In the genomic region with DNA sequence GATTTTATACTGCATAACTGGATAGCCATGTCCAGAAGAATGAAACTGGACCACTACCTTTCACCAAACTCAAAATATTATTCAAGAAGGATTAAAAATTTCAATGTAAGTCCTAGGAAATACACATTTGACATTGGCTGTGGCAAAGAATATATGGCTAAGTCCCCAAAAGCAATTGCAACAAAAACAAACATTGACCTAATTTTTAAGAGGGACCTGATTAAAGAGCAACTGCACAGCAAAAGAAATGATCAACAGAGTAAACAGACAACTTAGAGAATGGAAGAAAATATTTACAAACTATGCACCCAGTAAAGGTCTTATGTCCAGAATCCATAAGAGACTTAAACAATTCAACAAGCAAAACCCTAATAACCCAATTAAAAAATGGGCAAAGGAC, we compare ENCODE assay signal across 30 cellular contexts.
DNase-seq lines count a peak whose midpoint lies in the region; ATAC-seq, FAIRE-seq and TF ChIP-seq lines count a peak whose summit lies in the region.
"Had no signal": no experiment of that assay in that cellular context is flagged by ENCODE, and none has a peak within 500 bp of the region (broad histone marks: within the 10 kb centered on the region; RNA-seq: fewer than 3 reads in every experiment).

No MANE protein-coding gene starts in this region.

- H3K9me3 ChIP-seq in right lobe of liver (peaks cover 0 to 3% (median 0%) of the 10 kb centered on the region in 4 donors), HepG2 (ENCODE audit: low read length) (no peaks in the 10 kb centered on the region)
- H3K9me3 ChIP-seq: A549; BE2C; BLaER1; BLaER1 treated with 17β-estradiol and CSF1 and Interleukin-3, amounts not matched to agents 10 nM and 100 nM; Caco-2 had no signal

- H3K79me2 ChIP-seq in HepG2 (ENCODE audit: insufficient read depth, low read length): no peaks in the 10 kb centered on the region

- no peak for TF ChIP-seq RAD21 in HepG2 (CRISPR knock-in tag; IDR thresholded peaks at IDR 0.05)

- in situ Hi-C loops in HepG2 (cut with HindIII; ENCODE audit: extremely low pct_ligation_motif_present, low pct_unique_long_range_greater_than_20kb): no loop called here

- H3K27me3 ChIP-seq in right lobe of liver (no peaks in the 10 kb centered on the region), HepG2 (ENCODE audit: control insufficient read depth in 1 of 2, insufficient read depth in 2 of 2, low read length in 2 of 2) (no peaks in the 10 kb centered on the region)
- H3K27me3 ChIP-seq: BE2C; BLaER1; BLaER1 treated with 17β-estradiol and CSF1 and Interleukin-3, amounts not matched to agents 10 nM and 100 nM had no signal

- FAIRE-seq in HepG2 (lab: Jason Lieb, UNC): no peak
- FAIRE-seq: A204.1, A549 had no signal

- H3K27ac ChIP-seq in right lobe of liver (peak overlapping the region in 1 of 3 donors; percentile 26), HepG2 (ENCODE audit: extremely low read length, insufficient read depth, low read length) (no peak overlapping the region)
- H3K27ac ChIP-seq: 22Rv1; A549; BLaER1; BLaER1 treated with 17β-estradiol and CSF1 and Interleukin-3, amounts not matched to agents 10 nM and 100 nM; C4-2B had no signal

- TF ChIP-seq EP300 in HepG2 (IDR thresholded peaks at IDR 0.05; ENCODE audit: low read depth in 2 of 2, low read length in 2 of 2): no peak
- TF ChIP-seq EP300 in HepG2 (CRISPR knock-in tag; IDR thresholded peaks at IDR 0.05; ENCODE audit: borderline replicate concordance): no peak

- no peaks in the 10 kb centered on the region for H3K4me1 ChIP-seq in right lobe of liver
- H3K4me1 ChIP-seq in HepG2 (ENCODE audit: insufficient read depth, low read length): no peaks in the 10 kb centered on the region
- H3K4me1 ChIP-seq: A549; BE2C; BLaER1; BLaER1 treated with 17β-estradiol and CSF1 and Interleukin-3, amounts not matched to agents 10 nM and 100 nM; Caco-2 had no signal

- H2AFZ ChIP-seq in HepG2 (ENCODE audit: low read length): no peak overlapping the region

- ATAC-seq in right lobe of liver (peak in 3 of 4 donors; percentile 28 to 62 (median 61)), HepG2 (no peak), left lobe of liver (peak; percentile 51), GM18520 (IDR thresholded peaks at IDR 0.05; ENCODE audit: unreplicated experiment) (no peak)
- ATAC-seq: A549; CD8-positive, alpha-beta T cell had no signal

- CTCF ChIA-PET in HepG2 (lab: Yijun Ruan, JAX; ENCODE audit: low intra/inter-chr PET ratio, low total read pairs): no interaction called here

- H3K4me3 ChIP-seq in right lobe of liver (no peak overlapping the region), HepG2 (replicated peaks in 1 of 3; ENCODE audit: insufficient read depth in 1 of 3, low read depth in 2 of 3, low read length in 3 of 3) (no peak overlapping the region)
- H3K4me3 ChIP-seq: A549; BLaER1; BLaER1 treated with 17β-estradiol and CSF1 and Interleukin-3, amounts not matched to agents 10 nM and 100 nM had no signal

- DNase-seq in right lobe of liver: no peak
- DNase-seq in HepG2 (ENCODE audit: low spot score): no peak
- DNase-seq in left lobe of liver (ENCODE audit: low spot score): no peak
- DNase-seq: 8988T; ACHN; AML-193; BE2C; C1 segment of cervical spinal cord; Caco-2; Calu3; CD4-positive, alpha-beta memory T cell; CD4-positive, alpha-beta T cell; CD4-positive, CD25-positive, alpha-beta regulatory T cell; CD8-positive, alpha-beta memory T cell; CD8-positive, alpha-beta T cell; COR-L47; DMS 273 treated with DMSO at 0.1 percent for 48 hours; DMS153; DMS53; DMS79; DMS79 treated with DMSO at 0.1 percent for 48 hours; DND-41; EL had no signal

- TF ChIP-seq POLR2A in right lobe of liver (IDR thresholded peaks at IDR 0.05) (no peak), HepG2 (IDR thresholded peaks at IDR 0.05; ENCODE audit: insufficient read depth in 1 of 2, low read depth in 2 of 2, low read length in 2 of 2) (no peak)

- H4K20me1 ChIP-seq in HepG2 (ENCODE audit: insufficient read depth, low read length): no peaks in the 10 kb centered on the region
- H4K20me1 ChIP-seq: BLaER1; BLaER1 treated with 17β-estradiol and CSF1 and Interleukin-3, amounts not matched to agents 10 nM and 100 nM had no signal

- no TSS peak for BruUV-seq in HepG2 (replicated peaks; lab: Mats Ljungman, UMichigan)

- POLR2A ChIA-PET in HepG2 (lab: Yijun Ruan, JAX): no interaction called here

- no peak overlapping the region for H3K4me2 ChIP-seq in HepG2 (ENCODE audit: low read depth, low read length)
- H3K4me2 ChIP-seq: A549; BLaER1; BLaER1 treated with 17β-estradiol and CSF1 and Interleukin-3, amounts not matched to agents 10 nM and 100 nM had no signal

- intact Hi-C loops in right lobe of liver (cut with DNase I) (no loop called here), HepG2 (cut with micrococcal nuclease; ENCODE audit: unreplicated experiment) (no loop called here)

- TF ChIP-seq CTCF in right lobe of liver (IDR thresholded peaks at IDR 0.05): no peak
- TF ChIP-seq CTCF in HepG2 (CRISPR knock-in tag; IDR thresholded peaks at IDR 0.05): no peak

- H3K36me3 ChIP-seq in right lobe of liver: no peaks in the 10 kb centered on the region
- no peaks in the 10 kb centered on the region for H3K36me3 ChIP-seq in HepG2 (replicated peaks in 1 of 2; ENCODE audit: control insufficient read depth in 1 of 2, insufficient read depth in 2 of 2, low read length in 2 of 2)
- H3K36me3 ChIP-seq: BE2C; BLaER1; BLaER1 treated with 17β-estradiol and CSF1 and Interleukin-3, amounts not matched to agents 10 nM and 100 nM had no signal

- no peak overlapping the region for H3K9ac ChIP-seq in HepG2 (ENCODE audit: insufficient read depth, low read depth, low read length)
- H3K9ac ChIP-seq: BLaER1; BLaER1 treated with 17β-estradiol and CSF1 and Interleukin-3, amounts not matched to agents 10 nM and 100 nM had no signal

TF ChIP-seq in HepG2, 621 proteins besides CTCF, POLR2A, EP300 and RAD21 (continues in another document):
- TF ChIP-seq ZNF660 (CRISPR knock-in tag; IDR thresholded peaks at IDR 0.05; ENCODE audit: borderline replicate concordance, low read depth) (no peak), KMT2A (CRISPR knock-in tag; IDR thresholded peaks at IDR 0.05) (no peak), MED13 (CRISPR knock-in tag; IDR thresholded peaks at IDR 0.05) (no peak), ZNF326 (CRISPR knock-in tag; IDR thresholded peaks at IDR 0.05; ENCODE audit: borderline replicate concordance) (no peak), ZNF260 (CRISPR knock-in tag; IDR thresholded peaks at IDR 0.05; ENCODE audit: borderline replicate concordance, low read depth) (no peak), TCF12 (IDR thresholded peaks at IDR 0.05) (no peak), TCF12 (CRISPR knock-in tag; IDR thresholded peaks at IDR 0.05) (no peak), ZNF253 (CRISPR knock-in tag; IDR thresholded peaks at IDR 0.05; ENCODE audit: borderline replicate concordance) (no peak), HOXD1 (CRISPR knock-in tag; IDR thresholded peaks at IDR 0.05) (no peak), SP5 (CRISPR knock-in tag; IDR thresholded peaks at IDR 0.05; ENCODE audit: borderline replicate concordance, low read depth) (no peak)
- TF ChIP-seq, protein P1, sequence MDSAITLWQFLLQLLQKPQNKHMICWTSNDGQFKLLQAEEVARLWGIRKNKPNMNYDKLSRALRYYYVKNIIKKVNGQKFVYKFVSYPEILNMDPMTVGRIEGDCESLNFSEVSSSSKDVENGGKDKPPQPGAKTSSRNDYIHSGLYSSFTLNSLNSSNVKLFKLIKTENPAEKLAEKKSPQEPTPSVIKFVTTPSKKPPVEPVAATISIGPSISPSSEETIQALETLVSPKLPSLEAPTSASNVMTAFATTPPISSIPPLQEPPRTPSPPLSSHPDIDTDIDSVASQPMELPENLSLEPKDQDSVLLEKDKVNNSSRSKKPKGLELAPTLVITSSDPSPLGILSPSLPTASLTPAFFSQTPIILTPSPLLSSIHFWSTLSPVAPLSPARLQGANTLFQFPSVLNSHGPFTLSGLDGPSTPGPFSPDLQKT (CRISPR knock-in tag; IDR thresholded peaks at IDR 0.05; ENCODE audit: borderline replicate concordance): no peak
- TF ChIP-seq, protein P2, sequence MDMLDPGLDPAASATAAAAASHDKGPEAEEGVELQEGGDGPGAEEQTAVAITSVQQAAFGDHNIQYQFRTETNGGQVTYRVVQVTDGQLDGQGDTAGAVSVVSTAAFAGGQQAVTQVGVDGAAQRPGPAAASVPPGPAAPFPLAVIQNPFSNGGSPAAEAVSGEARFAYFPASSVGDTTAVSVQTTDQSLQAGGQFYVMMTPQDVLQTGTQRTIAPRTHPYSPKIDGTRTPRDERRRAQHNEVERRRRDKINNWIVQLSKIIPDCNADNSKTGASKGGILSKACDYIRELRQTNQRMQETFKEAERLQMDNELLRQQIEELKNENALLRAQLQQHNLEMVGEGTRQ (IDR thresholded peaks at IDR 0.05; ENCODE audit: low read depth, low read length): no peak
- TF ChIP-seq, protein P2 (CRISPR knock-in tag; IDR thresholded peaks at IDR 0.05; ENCODE audit: borderline replicate concordance): no peak

Comparison
In these comparisons a context has a peak if more than half of its experiments do, and no peak if none do; other contexts are left out.
1. ATAC-seq: peak in right lobe of liver (3 of 4) and left lobe of liver (single experiment); none in HepG2 (single experiment) and GM18520 (single experiment).